ENCODE assay signal across 16 cellular contexts in the genomic region with DNA sequence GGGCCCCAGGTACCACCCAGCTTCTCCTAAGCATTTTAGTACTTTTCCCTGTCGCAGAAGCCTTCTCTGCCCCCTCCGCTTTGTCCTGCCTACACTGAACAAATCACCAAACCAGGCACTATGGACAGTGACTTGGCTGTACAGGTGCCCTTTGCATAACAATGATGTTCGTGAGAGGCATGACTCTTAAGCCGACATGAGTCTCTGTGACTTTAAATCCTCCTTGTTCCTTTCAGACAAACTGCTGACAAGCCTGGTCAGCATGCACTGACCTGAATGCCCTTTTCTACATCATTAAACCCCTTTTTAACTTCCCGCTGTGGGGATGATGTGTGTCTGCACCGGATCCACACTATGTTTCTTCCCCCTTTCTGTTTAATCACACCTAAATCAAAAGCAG. TPM values are rescaled to one million over a fixed set of nuclear protein-coding genes. Genes with fewer than 3 reads are reported as not detected.
DNase-seq lines count a peak whose midpoint lies in the region; ATAC-seq and TF ChIP-seq lines count a peak whose summit lies in the region.
"Had no signal": no experiment of that assay in that cellular context is flagged by ENCODE, and none has a peak within 500 bp of the region (broad histone marks: within the 10 kb centered on the region; RNA-seq: fewer than 3 reads in every experiment).

No MANE protein-coding gene starts in this region.

- no peaks in the 10 kb centered on the region for H3K36me3 ChIP-seq in NT2/D1 (ENCODE audit: insufficient read depth, insufficient read length, low read length)

- H3K36me3 Mint-ChIP-seq in glutamatergic neuron (ENCODE audit: unreplicated experiment) = no peaks in the 10 kb centered on the region
- no peaks in the 10 kb centered on the region for H3K36me3 Mint-ChIP-seq in type B pancreatic cell
- H3K36me3 Mint-ChIP-seq: CD4-positive, CD25-positive, alpha-beta regulatory T cell had no signal

- no peaks in the 10 kb centered on the region for H3K27me3 ChIP-seq in NT2/D1 (ENCODE audit: insufficient read depth, insufficient read length)

- intact Hi-C loops in cardiac septum (cut with DNase I) = no loop called here

- peak overlapping the region; percentile 6 for H3K4me3 Mint-ChIP-seq in glutamatergic neuron (ENCODE audit: unreplicated experiment)
- H3K4me3 Mint-ChIP-seq in type B pancreatic cell = peak overlapping the region; percentile 37
- H3K4me3 Mint-ChIP-seq: CD4-positive, CD25-positive, alpha-beta regulatory T cell had no signal

- H3K4me1 Mint-ChIP-seq in glutamatergic neuron (ENCODE audit: low read depth, unreplicated experiment) = peaks cover 17% of the 10 kb centered on the region
- H3K4me1 Mint-ChIP-seq in type B pancreatic cell (ENCODE audit: unreplicated experiment) = peaks cover 9% of the 10 kb centered on the region
- H3K4me1 Mint-ChIP-seq: CD4-positive, CD25-positive, alpha-beta regulatory T cell had no signal

- TF ChIP-seq CTCF in glutamatergic neuron (IDR thresholded peaks at IDR 0.05; ENCODE audit: partially characterized antibody, unreplicated experiment) = no peak
- no peak for TF ChIP-seq CTCF in type B pancreatic cell (conservative IDR thresholded peaks at IDR 0.05)

- DNase-seq in NT2/D1 (ENCODE audit: low read depth, low spot score) (peak; percentile 83), glutamatergic neuron (no peak), left kidney (ENCODE audit: low read depth, low spot score) (peak; percentile 15), type B pancreatic cell (ENCODE audit: extremely low spot score, unreplicated experiment) (no peak), cardiac septum (ENCODE audit: low spot score) (no peak), HCEC 1CT (no peak), mesenteric fat pad (ENCODE audit: low spot score) (no peak)
- DNase-seq: CD4-positive, CD25-positive, alpha-beta regulatory T cell; DMS53; NCI-H1436 treated with DMSO at 0.1 percent for 48 hours; NCI-H2081; NCI-H510A treated with DMSO at 0.1 percent for 48 hours had no signal

- H3K9me3 Mint-ChIP-seq in glutamatergic neuron (ENCODE audit: unreplicated experiment) (peaks cover 3% of the 10 kb centered on the region), type B pancreatic cell (no peaks in the 10 kb centered on the region)

- H3K4me3 ChIP-seq in NT2/D1 (ENCODE audit: insufficient read length, low read depth) = no peak overlapping the region

- H3K27ac Mint-ChIP-seq in glutamatergic neuron (ENCODE audit: unreplicated experiment) (no peak overlapping the region), type B pancreatic cell (peak overlapping the region; percentile 61)

- H3K9ac ChIP-seq in NT2/D1 (ENCODE audit: insufficient read length, low read depth) = no peak overlapping the region
- H3K9ac ChIP-seq: KMS-11 had no signal

- H3K4me1 ChIP-seq in NT2/D1 (ENCODE audit: insufficient read depth, insufficient read length) = no peaks in the 10 kb centered on the region

- no peaks in the 10 kb centered on the region for H3K27me3 Mint-ChIP-seq in glutamatergic neuron (ENCODE audit: unreplicated experiment)
- peaks cover 33% of the 10 kb centered on the region for H3K27me3 Mint-ChIP-seq in type B pancreatic cell

- no peaks in the 10 kb centered on the region for H3K9me3 ChIP-seq in NT2/D1 (ENCODE audit: insufficient read depth, low read length)

- no peak for ATAC-seq in HG02840 (IDR thresholded peaks at IDR 0.05; ENCODE audit: low FRiP score, unreplicated experiment)
- ATAC-seq: Panc1 had no signal

RNA-seq across cellular contexts. Expression of a gene that starts 16.6 kb away (rescaled TPM):
- 5.9 TPM for total RNA-seq in glutamatergic neuron (ENCODE audit: unreplicated experiment)
- total RNA-seq in type B pancreatic cell (ENCODE audit: low replicate concordance) = 4.2 and 7.9 TPM in 2 replicates
- total RNA-seq in cardiac septum = 77.6 TPM
- total RNA-seq in mesenteric fat pad = 56.0 TPM

RNA-seq across cellular contexts. Expression of a gene that starts 44.0 kb away (rescaled TPM):
- 0.96 TPM for total RNA-seq in glutamatergic neuron (ENCODE audit: unreplicated experiment)
- 0.90 and 1.1 TPM in 2 replicates for total RNA-seq in type B pancreatic cell (ENCODE audit: low replicate concordance)
- not detected for total RNA-seq in cardiac septum
- total RNA-seq in mesenteric fat pad = not detected
- total RNA-seq: CD4-positive, CD25-positive, alpha-beta regulatory T cell; M059J had no signal

Comparison
In these comparisons a context has a peak if more than half of its experiments do, and no peak if none do; other contexts are left out.
1. DNase-seq: peak in NT2/D1 (single experiment) and left kidney (single experiment); none in glutamatergic neuron (single experiment), type B pancreatic cell (single experiment), cardiac septum (single experiment), HCEC 1CT (single experiment) and mesenteric fat pad (single experiment).